21 cellular contexts compared by ENCODE assay signal in genomic region chr10:7792541-7792940, GRCh38. TPM values are rescaled to one million over a fixed set of nuclear protein-coding genes. Genes with fewer than 3 reads are reported as not detected.
DNase-seq lines count a peak whose midpoint lies in the region; ATAC-seq and TF ChIP-seq lines count a peak whose summit lies in the region.
"Had no signal": no experiment of that assay in that cellular context is flagged by ENCODE, and none has a peak within 500 bp of the region (broad histone marks: within the 10 kb centered on the region; RNA-seq: fewer than 3 reads in every experiment).

No MANE protein-coding gene starts in this region.

- no peaks in the 10 kb centered on the region for H3K27me3 ChIP-seq in naive thymus-derived CD4-positive, alpha-beta T cell (ENCODE audit: control insufficient read depth in 2 of 2, insufficient read depth in 2 of 2, low read length in 2 of 2)
- H3K27me3 ChIP-seq: esophagus squamous epithelium, vagina had no signal

- H3K4me3 Mint-ChIP-seq in Calu3 (ENCODE audit: low read depth, unreplicated experiment) (peak overlapping the region; percentile 12), WTC11 (no peak overlapping the region)
- peak overlapping the region in 7 of 10 donors; percentile 6 to 58 (median 21) for H3K4me3 Mint-ChIP-seq in naive thymus-derived CD4-positive, alpha-beta T cell

- H3K27ac Mint-ChIP-seq in Calu3 (ENCODE audit: unreplicated experiment) (peak overlapping the region; percentile 44), WTC11 (peak overlapping the region; percentile 11)
- no peak overlapping the region for H3K27ac Mint-ChIP-seq in naive thymus-derived CD4-positive, alpha-beta T cell

- BruUV-seq in Calu3 (replicated peaks; lab: Mats Ljungman, UMichigan), result no TSS peak

- H3K4me1 Mint-ChIP-seq in Calu3 (ENCODE audit: low read depth, unreplicated experiment) (peaks cover 69% of the 10 kb centered on the region), WTC11 (peaks cover 20% of the 10 kb centered on the region)
- peaks cover 60 to 84% (median 81%) of the 10 kb centered on the region in 7 donors for H3K4me1 Mint-ChIP-seq in naive thymus-derived CD4-positive, alpha-beta T cell

- no peak overlapping the region for H3K4me3 ChIP-seq in naive thymus-derived CD4-positive, alpha-beta T cell (ENCODE audit: low read length)
- H3K4me3 ChIP-seq: esophagus squamous epithelium, vagina had no signal

- peaks cover 4 to 14% (median 6%) of the 10 kb centered on the region in 3 experiments for H3K36me3 ChIP-seq in naive thymus-derived CD4-positive, alpha-beta T cell (ENCODE audit: control insufficient read depth in 2 of 3, insufficient read depth in 3 of 3, low read length in 3 of 3)

- CTCF ChIA-PET in Calu3 (lab: Charles Lee), result interaction anchor here (0.6 to 1.1 kb wide), 4 partner anchors 25 to 267 kb away, joined by 3 to 7 read pairs (median 4); partner anchors contain the start of gene TAF3
- CTCF ChIA-PET in WTC11 (lab: Charles Lee), result no interaction called here
- CTCF ChIA-PET in naive thymus-derived CD4-positive, alpha-beta T cell (lab: Charles Lee), result no interaction called here

- intact Hi-C loops in Calu3 (cut with micrococcal nuclease; ENCODE audit: unreplicated experiment), result no loop called here
- intact Hi-C loops in naive thymus-derived CD4-positive, alpha-beta T cell (cut with micrococcal nuclease), result no loop called here

- H3K4me1 ChIP-seq in naive thymus-derived CD4-positive, alpha-beta T cell (ENCODE audit: control insufficient read depth in 2 of 2, insufficient read depth in 2 of 2, low read length in 2 of 2), result peaks cover 20 to 30% of the 10 kb centered on the region in 2 donors

- ATAC-seq in WTC11, result no peak
- ATAC-seq in naive thymus-derived CD4-positive, alpha-beta T cell, result no peak
- ATAC-seq in HG03469 (IDR thresholded peaks at IDR 0.05; ENCODE audit: unreplicated experiment), result no peak
- ATAC-seq in HG03196 (IDR thresholded peaks at IDR 0.05; ENCODE audit: unreplicated experiment), result no peak
- no peak for ATAC-seq in HG03521 (IDR thresholded peaks at IDR 0.05; ENCODE audit: unreplicated experiment)
- ATAC-seq: Right ventricle myocardium inferior, T-cell had no signal

- H3K9me3 Mint-ChIP-seq in Calu3 (ENCODE audit: low read depth, unreplicated experiment) (no peaks in the 10 kb centered on the region), WTC11 (no peaks in the 10 kb centered on the region)
- H3K9me3 Mint-ChIP-seq in naive thymus-derived CD4-positive, alpha-beta T cell, result no peaks in the 10 kb centered on the region
- H3K9me3 Mint-ChIP-seq: T-cell had no signal

- POLR2A ChIA-PET in WTC11 (lab: Charles Lee), result no interaction called here
- POLR2A ChIA-PET in naive thymus-derived CD4-positive, alpha-beta T cell (lab: Charles Lee), result interaction anchor here (0.6 to 2.0 kb wide), 4 partner anchors 13 to 31 kb away, joined by 3 to 9 read pairs (median 4); partner anchors contain the start of gene TAF3

- H3K36me3 Mint-ChIP-seq in Calu3 (ENCODE audit: insufficient read depth, unreplicated experiment), result peaks cover 27% of the 10 kb centered on the region
- H3K36me3 Mint-ChIP-seq in WTC11, result peaks cover 23% of the 10 kb centered on the region
- H3K36me3 Mint-ChIP-seq in naive thymus-derived CD4-positive, alpha-beta T cell, result peaks cover 6 to 41% (median 30%) of the 10 kb centered on the region in 5 donors

- DNase-seq in NCI-H2029 treated with DMSO at 0.1 percent for 48 hours (lab: John Stamatoyannopoulos, UW) (peak; percentile 8), NCI-H2029 (lab: John Stamatoyannopoulos, UW) (no peak), Calu3 (no peak), WTC11 (ENCODE audit: low spot score) (no peak)
- no peak for DNase-seq in naive thymus-derived CD4-positive, alpha-beta T cell
- DNase-seq: 8988T; activated CD4-positive, alpha-beta T cell treated with anti-CD3 and anti-CD28 coated beads, Interleukin-2, amount 50 U/mL, for 1 hour; activated naive CD4-positive, alpha-beta T cell; AML-193; effector memory CD4-positive, alpha-beta T cell; esophagus squamous epithelium; glutamatergic neuron; HCEC 1CT; midbrain; stimulated activated CD4-positive, alpha-beta T cell treated with anti-CD3 and anti-CD28 coated beads, Interleukin-4, amount 100 ng/mL, for 4 hours; T-cell had no signal

- TF ChIP-seq CTCF in Calu3 (IDR thresholded peaks at IDR 0.05; ENCODE audit: unreplicated experiment) (no peak), WTC11 (IDR thresholded peaks at IDR 0.05) (no peak)

- H3K27me3 Mint-ChIP-seq in Calu3 (ENCODE audit: unreplicated experiment), result no peaks in the 10 kb centered on the region
- H3K27me3 Mint-ChIP-seq in WTC11 (ENCODE audit: low read depth), result no peaks in the 10 kb centered on the region
- H3K27me3 Mint-ChIP-seq in naive thymus-derived CD4-positive, alpha-beta T cell, result no peaks in the 10 kb centered on the region
- H3K27me3 Mint-ChIP-seq: T-cell had no signal

- H3K9me3 ChIP-seq in naive thymus-derived CD4-positive, alpha-beta T cell (ENCODE audit: control insufficient read depth in 2 of 3, low read length in 3 of 3), result no peaks in the 10 kb centered on the region
- H3K9me3 ChIP-seq: esophagus squamous epithelium, vagina had no signal

- H3K27ac ChIP-seq in naive thymus-derived CD4-positive, alpha-beta T cell (ENCODE audit: low read depth, low read length), result no peak overlapping the region
- H3K27ac ChIP-seq: esophagus squamous epithelium, vagina had no signal

TF ChIP-seq in WTC11, 78 proteins besides CTCF, POLR2A, EP300 and RAD21 (continues in another document):
- TF ChIP-seq ATF3 (CRISPR knock-in tag; conservative IDR thresholded peaks at IDR 0.05) (no peak), TP53 (CRISPR knock-in tag; IDR thresholded peaks at IDR 0.05) (no peak), NFATC4 (CRISPR knock-in tag; IDR thresholded peaks at IDR 0.05) (no peak), STAT6 (CRISPR knock-in tag; conservative IDR thresholded peaks at IDR 0.05; ENCODE audit: low read depth) (no peak), E2F1 (CRISPR knock-in tag; IDR thresholded peaks at IDR 0.05) (no peak), SMAD4 (CRISPR knock-in tag; IDR thresholded peaks at IDR 0.05) (no peak), SMAD3 (CRISPR knock-in tag; IDR thresholded peaks at IDR 0.05; ENCODE audit: borderline replicate concordance) (no peak), ZBTB43 (CRISPR knock-in tag; IDR thresholded peaks at IDR 0.05) (no peak)

RNA-seq across cellular contexts. Expression of gene ATP5F1C, which starts 4.6 kb away (rescaled TPM):
- 312 and 373 TPM in 2 replicates for total RNA-seq in Calu3 (2022)
- total RNA-seq in WTC11 (2021), result 262 to 288 TPM (median 270 TPM) in 3 replicates
- 100 to 1,000 TPM; 113 to 290 (median 122) TPM for total RNA-seq in naive thymus-derived CD4-positive, alpha-beta T cell
- 100 to 1,000 TPM; 369 to 400 TPM for polyA plus RNA-seq in naive thymus-derived CD4-positive, alpha-beta T cell

RNA-seq across cellular contexts. Expression of gene KIN, which starts 4.7 kb away (rescaled TPM):
- total RNA-seq in Calu3 (2022) (15.0 and 16.2 TPM in 2 replicates), WTC11 (2021) (13.1 to 17.9 TPM (median 13.5 TPM) in 3 replicates)
- total RNA-seq in naive thymus-derived CD4-positive, alpha-beta T cell, result 10 to 100 TPM in 3 of 5 experiments, 1 to 10 TPM in 2; 7.2 to 18.4 (median 14.3) TPM
- 1 to 10 TPM; 3.5 to 4.0 TPM for polyA plus RNA-seq in naive thymus-derived CD4-positive, alpha-beta T cell

RNA-seq across cellular contexts. Expression of gene TAF3, which starts 25.8 kb away (rescaled TPM):
- 12.7 and 14.5 TPM in 2 replicates for total RNA-seq in Calu3 (2022)
- total RNA-seq in WTC11 (2021), result 8.0 to 8.9 TPM (median 8.1 TPM) in 3 replicates
- total RNA-seq in naive thymus-derived CD4-positive, alpha-beta T cell, result 10 to 100 TPM; 15.3 to 23.9 (median 18.8) TPM
- polyA plus RNA-seq in naive thymus-derived CD4-positive, alpha-beta T cell, result 10 to 100 TPM; 12.2 to 20.0 TPM

Comparison
In these comparisons a context has a peak if more than half of its experiments do, and no peak if none do; other contexts are left out.
1. H3K27ac Mint-ChIP-seq: peak in Calu3 (single experiment) and WTC11 (single experiment); none in naive thymus-derived CD4-positive, alpha-beta T cell (0 of 9).